2 cellular contexts compared by ENCODE assay signal in genomic region chr17:15488557-15488956, GRCh38.
TF ChIP-seq lines count a peak whose summit lies in the region.

No MANE protein-coding gene starts in this region.

TF ChIP-seq in HepG2, 621 proteins besides CTCF, POLR2A, EP300 and RAD21:
- TF ChIP-seq ZNF737 (CRISPR knock-in tag; IDR thresholded peaks at IDR 0.05; ENCODE audit: borderline replicate concordance) (no peak), RBM22 (optimal IDR thresholded peaks at IDR 0.05; ENCODE audit: low read length) (peak; percentile 71)

TF ChIP-seq in HEK293, 187 proteins besides CTCF, POLR2A, EP300 and RAD21:
- no peak for TF ChIP-seq OSR2 (tag by site-specific recombination; IDR thresholded peaks at IDR 0.05)
- peak; percentile 32; the same call in 1 of the 2 replicates for TF ChIP-seq SCRT2 (tag by site-specific recombination; IDR thresholded peaks at IDR 0.05)
TF ChIP-seq in HEK293: peak in this region for 1.
